8 cellular contexts compared by ENCODE assay signal in genomic region chr11:3341298-3341697, GRCh38. TPM values are rescaled to one million over a fixed set of nuclear protein-coding genes. Genes with fewer than 3 reads are reported as not detected.
DNase-seq lines count a peak whose midpoint lies in the region; ATAC-seq, FAIRE-seq and TF ChIP-seq lines count a peak whose summit lies in the region.

No MANE protein-coding gene starts in this region.

- H3K9me3 ChIP-seq in right atrium auricular region: no peaks in the 10 kb centered on the region

- no peaks in the 10 kb centered on the region for H3K36me3 ChIP-seq in right atrium auricular region

- no peak overlapping the region for H3K4me3 ChIP-seq in right atrium auricular region

- no peaks in the 10 kb centered on the region for H3K27me3 ChIP-seq in right atrium auricular region

- DNase-seq in GM13976 (ENCODE audit: low spot score): peak; percentile 68
- peak; percentile 58 for DNase-seq in RKO (ENCODE audit: low spot score)
- DNase-seq in activated gamma-delta T cell treated with anti-CD3 and anti-CD28 coated beads, Interleukin-2, amount 50 U/mL, for 16 hours (ENCODE audit: low read depth): peak; percentile 49
- no peak for DNase-seq in right atrium auricular region (ENCODE audit: low spot score)
- DNase-seq in stimulated activated CD4-positive, alpha-beta T cell treated with anti-CD3 and anti-CD28 coated beads, Interleukin-12 subunit alpha, Interleukin-12 subunit beta, amount 100 ng/mL, for 4 hours: peak; percentile 68

- no peaks in the 10 kb centered on the region for H3K4me1 ChIP-seq in right atrium auricular region

- no peak overlapping the region for H3K27ac ChIP-seq in right atrium auricular region

- TF ChIP-seq CTCF in GM13976 (IDR thresholded peaks at IDR 0.05; ENCODE audit: borderline replicate concordance, control extremely low read depth, extremely low read depth, insufficient read depth, missing control alignments): peak; percentile 76
- TF ChIP-seq CTCF in right atrium auricular region (IDR thresholded peaks at IDR 0.05): peak; percentile 24 to 63

- in situ Hi-C loops in GM13976 (cut with MboI; ENCODE audit: low sequenced_read_pairs, unreplicated experiment): no loop called here

- ATAC-seq in HG03280 (IDR thresholded peaks at IDR 0.05; ENCODE audit: unreplicated experiment) (no peak), GM19035 (IDR thresholded peaks at IDR 0.05; ENCODE audit: unreplicated experiment) (no peak)

- FAIRE-seq in A204.1 (lab: Jason Lieb, UNC): peak; percentile 70

RNA-seq across cellular contexts. Expression of gene ZNF195, which starts 37.6 kb away (rescaled TPM):
- 1 to 10 TPM; 7.8 to 9.6 TPM for total RNA-seq in right atrium auricular region
